9 cellular contexts compared by ENCODE assay signal in genomic region chr10:16843252-16843870, GRCh38. TPM values are rescaled to one million over a fixed set of nuclear protein-coding genes. Genes with fewer than 3 reads are reported as not detected.
DNase-seq lines count a peak whose midpoint lies in the region; ATAC-seq and TF ChIP-seq lines count a peak whose summit lies in the region.
"Had no signal": no experiment of that assay in that cellular context is flagged by ENCODE, and none has a peak within 500 bp of the region (broad histone marks: within the 10 kb centered on the region; RNA-seq: fewer than 3 reads in every experiment).

No MANE protein-coding gene starts in this region.

- H3K79me2 ChIP-seq in OCI-LY1 (ENCODE audit: insufficient read depth, low read length), result no peaks in the 10 kb centered on the region

- TF ChIP-seq CTCF in OCI-LY1 (IDR thresholded peaks at IDR 0.05; ENCODE audit: low read length) (peak; percentile 70), coronary artery (IDR thresholded peaks at IDR 0.05) (peak; percentile 49)

- H2AFZ ChIP-seq in OCI-LY1 (ENCODE audit: low read length), result no peak overlapping the region

- H3K9me3 ChIP-seq in OCI-LY1 (ENCODE audit: low read length), result no peaks in the 10 kb centered on the region

- H3K4me2 ChIP-seq in OCI-LY1 (ENCODE audit: low read length), result no peak overlapping the region

- no peaks in the 10 kb centered on the region for H4K20me1 ChIP-seq in OCI-LY1 (ENCODE audit: insufficient read depth, low read length)

- no peaks in the 10 kb centered on the region for H3K4me1 ChIP-seq in OCI-LY1 (ENCODE audit: insufficient read depth, low read length, severe bottlenecking)

- no peak for DNase-seq in activated CD8-positive, alpha-beta memory T cell treated with anti-CD3 and anti-CD28 coated beads, Interleukin-2, amount 10 ng/mL, durations not matched to agents 7 days and 5 days
- DNase-seq in activated CD8-positive, alpha-beta memory T cell treated with anti-CD3 and anti-CD28 coated beads, Interleukin-2, amount 50 U/mL, for 4 hours, result no peak
- DNase-seq in coronary artery (ENCODE audit: low spot score) (no peak), medulla oblongata (ENCODE audit: extremely low spot score) (peak; percentile 80)

- peaks cover 4% of the 10 kb centered on the region for H3K4me1 Mint-ChIP-seq in activated CD8-positive, alpha-beta memory T cell treated with anti-CD3 and anti-CD28 coated beads, Interleukin-2, amount 10 ng/mL, durations not matched to agents 7 days and 5 days

- ATAC-seq in activated CD8-positive, alpha-beta memory T cell treated with anti-CD3 and anti-CD28 coated beads, Interleukin-2, amount 10 ng/mL, durations not matched to agents 7 days and 5 days, result peak; percentile 61
- ATAC-seq in HG03354 (IDR thresholded peaks at IDR 0.05; ENCODE audit: poor library complexity, severe bottlenecking, unreplicated experiment) (peak; percentile 79), GM18502 (IDR thresholded peaks at IDR 0.05; ENCODE audit: poor library complexity, unreplicated experiment) (no peak), GM19324 (IDR thresholded peaks at IDR 0.05; ENCODE audit: low FRiP score, unreplicated experiment) (no peak)

- H3K27ac Mint-ChIP-seq in activated CD8-positive, alpha-beta memory T cell treated with anti-CD3 and anti-CD28 coated beads, Interleukin-2, amount 10 ng/mL, durations not matched to agents 7 days and 5 days, result no peak overlapping the region
- H3K27ac Mint-ChIP-seq: dendritic cell treated with granulocyte-macrophage colony-stimulating factor and Interleukin-4, amounts not matched to agents 40 ng/mL and 50 ng/mL, for 4 days had no signal

- no peaks in the 10 kb centered on the region for H3K9me3 Mint-ChIP-seq in activated CD8-positive, alpha-beta memory T cell treated with anti-CD3 and anti-CD28 coated beads, Interleukin-2, amount 10 ng/mL, durations not matched to agents 7 days and 5 days (ENCODE audit: low read depth)
- H3K9me3 Mint-ChIP-seq: dendritic cell treated with granulocyte-macrophage colony-stimulating factor and Interleukin-4, amounts not matched to agents 40 ng/mL and 50 ng/mL, for 4 days had no signal

- H3K36me3 Mint-ChIP-seq in activated CD8-positive, alpha-beta memory T cell treated with anti-CD3 and anti-CD28 coated beads, Interleukin-2, amount 10 ng/mL, durations not matched to agents 7 days and 5 days, result no peaks in the 10 kb centered on the region

- peaks cover 2% of the 10 kb centered on the region for H3K27me3 Mint-ChIP-seq in activated CD8-positive, alpha-beta memory T cell treated with anti-CD3 and anti-CD28 coated beads, Interleukin-2, amount 10 ng/mL, durations not matched to agents 7 days and 5 days
- H3K27me3 Mint-ChIP-seq: dendritic cell treated with granulocyte-macrophage colony-stimulating factor and Interleukin-4, amounts not matched to agents 40 ng/mL and 50 ng/mL, for 4 days had no signal

- no peak overlapping the region for H3K9ac ChIP-seq in OCI-LY1 (ENCODE audit: low read length)

- no peaks in the 10 kb centered on the region for H3K36me3 ChIP-seq in OCI-LY1 (ENCODE audit: insufficient read depth, low read length)

- H3K9me2 ChIP-seq in OCI-LY1 (ENCODE audit: low read depth, low read length), result no peaks in the 10 kb centered on the region

- H3K27ac ChIP-seq in OCI-LY1 (ENCODE audit: low read depth, low read length, poor library complexity, severe bottlenecking), result no peak overlapping the region
- H3K27ac ChIP-seq in coronary artery, result no peak overlapping the region

- H3K27me3 ChIP-seq in OCI-LY1 (ENCODE audit: insufficient read depth, low read length), result no peaks in the 10 kb centered on the region

- CTCF ChIA-PET in activated CD8-positive, alpha-beta memory T cell treated with anti-CD3 and anti-CD28 coated beads, Interleukin-2, amount 10 ng/mL, durations not matched to agents 7 days and 5 days (lab: Charles Lee), result interaction anchor here (0.6 to 2.3 kb wide), 10 partner anchors 10 to 610 kb away, joined by 3 to 12 read pairs (median 4); partner anchors contain the start of genes RSU1 and TRDMT1

- no peak overlapping the region for H3K4me3 ChIP-seq in OCI-LY1 (ENCODE audit: low read depth, low read length, poor library complexity, severe bottlenecking)
- no peak overlapping the region for H3K4me3 ChIP-seq in coronary artery

- H3K4me3 Mint-ChIP-seq in activated CD8-positive, alpha-beta memory T cell treated with anti-CD3 and anti-CD28 coated beads, Interleukin-2, amount 10 ng/mL, durations not matched to agents 7 days and 5 days, result no peak overlapping the region
- H3K4me3 Mint-ChIP-seq: dendritic cell treated with granulocyte-macrophage colony-stimulating factor and Interleukin-4, amounts not matched to agents 40 ng/mL and 50 ng/mL, for 4 days had no signal

- H3F3A ChIP-seq in OCI-LY1 (ENCODE audit: insufficient read depth, low read length), result no peaks in the 10 kb centered on the region

RNA-seq across cellular contexts. Expression of gene RSU1, which starts 26.1 kb away (rescaled TPM):
- total RNA-seq in activated CD8-positive, alpha-beta memory T cell treated with anti-CD3 and anti-CD28 coated beads, Interleukin-2, amount 10 ng/mL, durations not matched to agents 7 days and 5 days, result 10 to 100 TPM; 51.6 to 74.1 TPM

Comparison
In these comparisons a context has a peak if more than half of its experiments do, and no peak if none do; other contexts are left out.
1. ATAC-seq: peak in activated CD8-positive, alpha-beta memory T cell treated with anti-CD3 and anti-CD28 coated beads, Interleukin-2, amount 10 ng/mL, durations not matched to agents 7 days and 5 days (single experiment) and HG03354 (single experiment); none in GM18502 (single experiment) and GM19324 (single experiment).